ENCODE assay signal across 34 cellular contexts in genomic region chr11:93160156-93160555, GRCh38.
"Had no signal": no experiment of that assay in that cellular context is flagged by ENCODE, and none has a peak within 500 bp of the region (broad histone marks: within the 10 kb centered on the region; RNA-seq: fewer than 3 reads in every experiment).

No MANE protein-coding gene starts in this region.

- FAIRE-seq: bronchial epithelial cell, colon, endometrium had no signal

- H3K9me3 ChIP-seq: ascending aorta, esophagus muscularis mucosa, gastroesophageal sphincter had no signal

- H3K27me3 Mint-ChIP-seq: activated B cell treated with CpG ODN at 0.5 μM for 24 hours; activated CD8-positive, alpha-beta memory T cell treated with anti-CD3 and anti-CD28 coated beads, Interleukin-2, amount 10 ng/mL, durations not matched to agents 7 days and 5 days; activated naive CD8-positive, alpha-beta T cell treated with anti-CD3 and anti-CD28 coated beads, Interleukin-2, amount 10 ng/mL, durations not matched to agents 7 days and 5 days; central memory CD8-positive, alpha-beta T cell; T-helper 17 cell had no signal

- H3K36me3 ChIP-seq: brain microvascular endothelial cell had no signal

- ATAC-seq: activated CD4-positive, CD25-positive, alpha-beta regulatory T cell treated with anti-CD3 and anti-CD28 coated beads, Interleukin-2, amount 50 U/mL, for 24 hours; activated CD8-positive, alpha-beta memory T cell treated with anti-CD3 and anti-CD28 coated beads, Interleukin-2, amount 10 ng/mL, durations not matched to agents 7 days and 5 days; activated CD8-positive, alpha-beta T cell treated with anti-CD3 and anti-CD28 coated beads, Interleukin-2, amount 10 ng/mL, durations not matched to agents 7 days and 5 days; activated naive CD4-positive, alpha-beta T cell treated with anti-CD3 and anti-CD28 coated beads, Interleukin-2, amount 50 U/mL, for 72 hours; gastroesophageal sphincter; SK-N-SH treated with all-trans-retinoic acid at 6 μM for 48 hours; T-helper 17 cell had no signal

- DNase-seq: activated B cell treated with CpG ODN at 0.5 μM for 24 hours; activated CD4-positive, alpha-beta T cell treated with anti-CD3 and anti-CD28 coated beads for 48 hours; activated CD4-positive, alpha-beta T cell treated with anti-CD3 and anti-CD28 coated beads, Interleukin-2, amount 50 U/mL, for 1 hour; activated CD4-positive, alpha-beta T cell treated with anti-CD3 and anti-CD28 coated beads, Interleukin-2, amount 50 U/mL, for 48 hours; activated CD8-positive, alpha-beta memory T cell treated with anti-CD3 and anti-CD28 coated beads, Interleukin-2, amount 10 ng/mL, durations not matched to agents 7 days and 5 days; activated CD8-positive, alpha-beta memory T cell treated with anti-CD3 and anti-CD28 coated beads, Interleukin-2, amount 50 U/mL, for 4 hours; activated CD8-positive, alpha-beta T cell treated with anti-CD3 and anti-CD28 coated beads, Interleukin-2, amount 10 ng/mL, durations not matched to agents 7 days and 5 days; activated effector memory CD4-positive, alpha-beta T cell treated with anti-CD3 and anti-CD28 coated beads, Interleukin-2, amount 50 U/mL, for 16 hours; activated naive CD4-positive, alpha-beta T cell treated with anti-CD3 and anti-CD28 coated beads for 36 hours; activated naive CD8-positive, alpha-beta T cell treated with anti-CD3 and anti-CD28 coated beads, Interleukin-2, amount 10 ng/mL, durations not matched to agents 7 days and 5 days; activated T-cell treated with anti-CD3 and anti-CD28 coated beads, Interleukin-2, amount 50 U/mL, for 1 hour; activated T-cell treated with anti-CD3 and anti-CD28 coated beads, Interleukin-2, amount 50 U/mL, for 48 hours; brain microvascular endothelial cell; cortex of kidney; effector CD8-positive, alpha-beta T cell; erythroblast; foreskin keratinocyte; T-helper 1 cell; T-helper 17 cell; T1000; WERI-Rb-1 had no signal

- H3K9me3 Mint-ChIP-seq: activated T-helper 1 cell treated with anti-CD3 and anti-CD28 coated beads, Interleukin-12 subunit alpha, Interleukin-12 subunit beta, Interleukin-2, Interleukin-4 antibody, amounts not matched to agents 30 ng/mL and 10 ng/mL and 1 ng/mL, durations not matched to agents 14 hours and 24 hours and 36 hours; central memory CD8-positive, alpha-beta T cell had no signal

- H3K4me3 Mint-ChIP-seq: activated B cell treated with CpG ODN at 0.5 μM for 24 hours; activated CD8-positive, alpha-beta memory T cell treated with anti-CD3 and anti-CD28 coated beads, Interleukin-2, amount 10 ng/mL, durations not matched to agents 7 days and 5 days; activated CD8-positive, alpha-beta T cell treated with anti-CD3 and anti-CD28 coated beads, Interleukin-2, amount 10 ng/mL, durations not matched to agents 7 days and 5 days; activated naive CD4-positive, alpha-beta T cell treated with anti-CD3 and anti-CD28 coated beads for 36 hours; activated naive CD8-positive, alpha-beta T cell treated with anti-CD3 and anti-CD28 coated beads, Interleukin-2, amount 10 ng/mL, durations not matched to agents 7 days and 5 days; activated T-helper 1 cell treated with anti-CD3 and anti-CD28 coated beads, Interleukin-12 subunit alpha, Interleukin-12 subunit beta, Interleukin-2, Interleukin-4 antibody, amounts not matched to agents 30 ng/mL and 10 ng/mL and 1 ng/mL, durations not matched to agents 14 hours and 24 hours and 36 hours; central memory CD8-positive, alpha-beta T cell; T-helper 17 cell; T-helper 2 cell treated with Interferon-gamma antibody and Interleukin-4, amounts not matched to agents 5 μg/mL and 100 μg/mL, for 36 hours had no signal

- H3K27me3 ChIP-seq: ascending aorta, brain microvascular endothelial cell, esophagus muscularis mucosa, foreskin keratinocyte, gastroesophageal sphincter had no signal

- H3K27ac Mint-ChIP-seq: activated B cell treated with CpG ODN at 0.5 μM for 24 hours; activated CD8-positive, alpha-beta memory T cell treated with anti-CD3 and anti-CD28 coated beads, Interleukin-2, amount 10 ng/mL, durations not matched to agents 7 days and 5 days; activated CD8-positive, alpha-beta T cell treated with anti-CD3 and anti-CD28 coated beads, Interleukin-2, amount 10 ng/mL, durations not matched to agents 7 days and 5 days; activated naive CD4-positive, alpha-beta T cell treated with anti-CD3 and anti-CD28 coated beads for 36 hours; activated naive CD4-positive, alpha-beta T cell treated with anti-CD3 and anti-CD28 coated beads, Interleukin-2, amount 50 U/mL, for 72 hours; activated naive CD8-positive, alpha-beta T cell treated with anti-CD3 and anti-CD28 coated beads, Interleukin-2, amount 10 ng/mL, durations not matched to agents 7 days and 5 days; activated T-helper 1 cell treated with anti-CD3 and anti-CD28 coated beads, Interleukin-12 subunit alpha, Interleukin-12 subunit beta, Interleukin-2, Interleukin-4 antibody, amounts not matched to agents 30 ng/mL and 10 ng/mL and 1 ng/mL, durations not matched to agents 14 hours and 24 hours and 36 hours; activated T-helper 2 cell treated with anti-CD3 and anti-CD28 coated beads, Interferon-gamma antibody, Interleukin-2, Interleukin-4, amounts not matched to agents 10 μg/mL and 5 μg/mL and 100 μg/mL, durations not matched to agents 14 hours and 24 hours and 36 hours; T-helper 17 cell; T-helper 2 cell treated with Interferon-gamma antibody and Interleukin-4, amounts not matched to agents 5 μg/mL and 100 μg/mL, for 36 hours had no signal

- H3K4me1 Mint-ChIP-seq: activated B cell treated with CpG ODN at 0.5 μM for 24 hours; activated CD8-positive, alpha-beta memory T cell treated with anti-CD3 and anti-CD28 coated beads, Interleukin-2, amount 10 ng/mL, durations not matched to agents 7 days and 5 days; activated naive CD8-positive, alpha-beta T cell treated with anti-CD3 and anti-CD28 coated beads, Interleukin-2, amount 10 ng/mL, durations not matched to agents 7 days and 5 days; central memory CD8-positive, alpha-beta T cell; T-helper 17 cell had no signal

- H3K27ac ChIP-seq: ascending aorta, brain microvascular endothelial cell, esophagus muscularis mucosa, foreskin keratinocyte, gastroesophageal sphincter, WERI-Rb-1 had no signal

- H3K4me1 ChIP-seq: ascending aorta, esophagus muscularis mucosa, foreskin keratinocyte, gastroesophageal sphincter had no signal

- H3K4me3 ChIP-seq: ascending aorta, esophagus muscularis mucosa, gastroesophageal sphincter had no signal
